8 cellular contexts compared by ENCODE assay signal in genomic region chr5:55993013-55993412, GRCh38. TPM values are rescaled to one million over a fixed set of nuclear protein-coding genes. Genes with fewer than 3 reads are reported as not detected.
DNase-seq lines count a peak whose midpoint lies in the region; ATAC-seq and TF ChIP-seq lines count a peak whose summit lies in the region.

No MANE protein-coding gene starts in this region.

- H3K4me1 ChIP-seq in sigmoid colon, result peaks cover 0 to 62% (median 50%) of the 10 kb centered on the region in 4 donors

- WGBS in sigmoid colon, 2 donors, result 35 to 46% methylated on average over 5 of the region's 5 CpGs

- H3K27ac ChIP-seq in VCaP (peak overlapping the region; percentile 94; the same call in 1 of the 2 replicates), sigmoid colon (peak overlapping the region; percentile 94 to 100 (median 99))

- peak overlapping the region; percentile 88 for H3K4me3 ChIP-seq in GM06990 (replicated peaks; ENCODE audit: low read depth, low read length)
- peak overlapping the region; percentile 87 for H3K4me3 ChIP-seq in fibroblast of the aortic adventitia (ENCODE audit: low read depth, low read length)
- H3K4me3 ChIP-seq in sigmoid colon, result peak overlapping the region; percentile 63 to 92 (median 85)

- DNase-seq in GM06990 (ENCODE audit: extremely low read depth, insufficient read length), result no peak
- DNase-seq in fibroblast of the aortic adventitia (ENCODE audit: low read depth), result peak; percentile 69
- no peak for DNase-seq in sigmoid colon
- no peak for DNase-seq in GM10266 (ENCODE audit: extremely low spot score)
- DNase-seq in NCI-H2196 treated with DMSO at 0.1 percent for 48 hours (lab: John Stamatoyannopoulos, UW; ENCODE audit: unreplicated experiment), result no peak
- no peak for DNase-seq in ACHN

- TF ChIP-seq CTCF in GM06990 (IDR thresholded peaks at IDR 0.05; ENCODE audit: insufficient read depth, low read length, poor library complexity, severe bottlenecking) (no peak), VCaP (conservative IDR thresholded peaks at IDR 0.05) (no peak), fibroblast of the aortic adventitia (IDR thresholded peaks at IDR 0.05; ENCODE audit: insufficient read depth, low read length) (no peak), sigmoid colon (IDR thresholded peaks at IDR 0.05) (no peak), GM10266 (IDR thresholded peaks at IDR 0.05; ENCODE audit: control insufficient read depth, insufficient read depth, low read depth, missing control alignments) (no peak)

- TF ChIP-seq EP300 in sigmoid colon (IDR thresholded peaks at IDR 0.05), result peak in 1 of 4 donors; percentile 6

- in situ Hi-C loops in ACHN (cut with HindIII; ENCODE audit: low pct_ligation_motif_present, low pct_unique_long_range_greater_than_20kb, low sequenced_read_pairs), result no loop called here

- TF ChIP-seq POLR2A in sigmoid colon (IDR thresholded peaks at IDR 0.05), result peak in 1 of 2 donors; percentile 16

- no peak for ATAC-seq in GM21381 (IDR thresholded peaks at IDR 0.05; ENCODE audit: unreplicated experiment)

- intact Hi-C loops in sigmoid colon (cut with DNase I), result loop anchor here (5.0 to 10.0 kb wide), 5 partner anchors 56 to 912 kb away; partner anchors contain the start of genes MAP3K1, PLPP1 and SETD9

- no peaks in the 10 kb centered on the region for H3K27me3 ChIP-seq in GM06990 (replicated peaks; ENCODE audit: control insufficient read depth, insufficient read depth, low read length)
- no peaks in the 10 kb centered on the region for H3K27me3 ChIP-seq in sigmoid colon

- H3K36me3 ChIP-seq in GM06990 (ENCODE audit: control insufficient read depth, insufficient read depth, low read length), result no peaks in the 10 kb centered on the region
- H3K36me3 ChIP-seq in sigmoid colon, result no peaks in the 10 kb centered on the region

- H3K9me3 ChIP-seq in sigmoid colon, result no peaks in the 10 kb centered on the region

RNA-seq across cellular contexts. Expression of gene IL6ST, which starts 1.8 kb away (rescaled TPM):
- total RNA-seq in fibroblast of the aortic adventitia (ENCODE audit: low replicate concordance), result 696 and 1,116 TPM in 2 replicates
- 100 to 1,000 TPM; 206 to 373 (median 311) TPM for total RNA-seq in sigmoid colon
- polyA plus RNA-seq in sigmoid colon, result 10 to 100 TPM in 2 of 3 donors, 1 to 10 TPM in 1; 7.4 to 37.6 (median 12.0) TPM
